ENCODE assay signal across 11 cellular contexts in the genomic region with DNA sequence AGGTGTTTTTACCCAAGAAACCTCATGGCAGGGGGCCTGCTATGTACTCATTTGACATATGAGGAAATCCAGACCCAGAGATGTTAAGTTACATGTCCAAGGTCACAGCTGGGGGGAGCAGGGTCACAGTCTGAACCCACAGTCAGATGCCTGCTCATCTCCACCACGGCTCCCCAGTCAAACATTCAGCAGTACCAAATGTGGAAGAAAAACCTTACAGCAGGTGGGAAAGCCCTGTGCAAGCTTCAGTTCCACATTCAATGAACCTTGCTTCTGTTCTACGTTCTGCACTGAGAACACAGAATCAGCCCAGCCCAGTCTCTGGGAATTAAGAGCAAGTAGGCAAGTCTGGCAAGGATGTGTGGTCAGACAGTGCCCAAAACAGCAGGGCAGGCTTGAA. TPM values are rescaled to one million over a fixed set of nuclear protein-coding genes. Genes with fewer than 3 reads are reported as not detected.
DNase-seq lines count a peak whose midpoint lies in the region; ATAC-seq, FAIRE-seq and TF ChIP-seq lines count a peak whose summit lies in the region.
"Had no signal": no experiment of that assay in that cellular context is flagged by ENCODE, and none has a peak within 500 bp of the region (broad histone marks: within the 10 kb centered on the region; RNA-seq: fewer than 3 reads in every experiment).

No MANE protein-coding gene starts in this region.

- no peak for TF ChIP-seq CTCF in HepG2 (CRISPR knock-in tag; IDR thresholded peaks at IDR 0.05)
- no peak for TF ChIP-seq CTCF in right lobe of liver (IDR thresholded peaks at IDR 0.05)
- TF ChIP-seq CTCF in activated B cell treated with CpG ODN at 0.5 μM for 24 hours (IDR thresholded peaks at IDR 0.05), result no peak
- TF ChIP-seq CTCF in tibial artery (IDR thresholded peaks at IDR 0.05), result no peak
- no peak for TF ChIP-seq CTCF in transverse colon (IDR thresholded peaks at IDR 0.05)

- H3K27me3 ChIP-seq in HepG2 (ENCODE audit: control insufficient read depth in 1 of 2, insufficient read depth in 2 of 2, low read length in 2 of 2) (no peaks in the 10 kb centered on the region), right lobe of liver (no peaks in the 10 kb centered on the region), tibial artery (no peaks in the 10 kb centered on the region), transverse colon (no peaks in the 10 kb centered on the region)
- H3K27me3 ChIP-seq: Peyer's patch had no signal

- no peak for TF ChIP-seq EP300 in HepG2 (IDR thresholded peaks at IDR 0.05; ENCODE audit: low read depth in 2 of 2, low read length in 2 of 2)
- TF ChIP-seq EP300 in HepG2 (CRISPR knock-in tag; IDR thresholded peaks at IDR 0.05; ENCODE audit: borderline replicate concordance), result no peak
- no peak for TF ChIP-seq EP300 in transverse colon (IDR thresholded peaks at IDR 0.05; ENCODE audit: low read depth)

- peak; percentile 48 for ATAC-seq in HepG2
- ATAC-seq in right lobe of liver, result no peak
- ATAC-seq in HG02759 (IDR thresholded peaks at IDR 0.05; ENCODE audit: unreplicated experiment), result peak; percentile 60
- ATAC-seq in activated B cell treated with CpG ODN at 0.5 μM for 24 hours (ENCODE audit: low read depth), result peak; percentile 77

- H3K4me2 ChIP-seq in HepG2 (ENCODE audit: low read depth, low read length), result no peak overlapping the region

- no peak for TF ChIP-seq RAD21 in HepG2 (CRISPR knock-in tag; IDR thresholded peaks at IDR 0.05)

- BruUV-seq in HepG2 (replicated peaks; lab: Mats Ljungman, UMichigan), result no TSS peak

- H3K79me2 ChIP-seq in HepG2 (ENCODE audit: insufficient read depth, low read length), result no peaks in the 10 kb centered on the region

- no peak overlapping the region for H3K9ac ChIP-seq in HepG2 (ENCODE audit: insufficient read depth, low read depth, low read length)

- H3K9me3 ChIP-seq in HepG2 (ENCODE audit: low read length) (no peaks in the 10 kb centered on the region), right lobe of liver (no peaks in the 10 kb centered on the region), tibial artery (no peaks in the 10 kb centered on the region), transverse colon (no peaks in the 10 kb centered on the region)
- H3K9me3 ChIP-seq: Peyer's patch, prostate gland had no signal

- peaks cover 5% of the 10 kb centered on the region for H3K36me3 Mint-ChIP-seq in activated B cell treated with CpG ODN at 0.5 μM for 24 hours (ENCODE audit: low read depth)

- peaks cover 23% of the 10 kb centered on the region for H3K4me1 Mint-ChIP-seq in activated B cell treated with CpG ODN at 0.5 μM for 24 hours

- H3K4me3 Mint-ChIP-seq in activated B cell treated with CpG ODN at 0.5 μM for 24 hours, result no peak overlapping the region

- 63% methylated on average over 1 of the region's 2 CpGs for WGBS in HepG2 (ENCODE audit: low lambda C conversion rate)
- 60% methylated on average over 1 of the region's 2 CpGs for WGBS in right lobe of liver (ENCODE audit: insufficient coverage, low coverage, low lambda C conversion rate, missing lambda C conversion rate)
- WGBS in transverse colon (ENCODE audit: low coverage in 1 of 2), 2 donors, result 54 to 60% methylated on average over 1 to 2 of the region's 2 CpGs

- H3K27ac ChIP-seq in HepG2 (ENCODE audit: extremely low read length, insufficient read depth, low read length) (no peak overlapping the region), right lobe of liver (no peak overlapping the region), tibial artery (peak overlapping the region; percentile 62 to 78), transverse colon (no peak overlapping the region)
- H3K27ac ChIP-seq: Peyer's patch, prostate gland had no signal

- no peaks in the 10 kb centered on the region for H4K20me1 ChIP-seq in HepG2 (ENCODE audit: insufficient read depth, low read length)

- TF ChIP-seq POLR2A in HepG2 (IDR thresholded peaks at IDR 0.05; ENCODE audit: insufficient read depth in 1 of 2, low read depth in 2 of 2, low read length in 2 of 2), result no peak
- TF ChIP-seq POLR2A in right lobe of liver (IDR thresholded peaks at IDR 0.05), result no peak
- no peak for TF ChIP-seq POLR2A in transverse colon (IDR thresholded peaks at IDR 0.05)

- POLR2A ChIA-PET in HepG2 (lab: Yijun Ruan, JAX), result no interaction called here
- POLR2A ChIA-PET in activated B cell treated with CpG ODN at 0.5 μM for 24 hours (lab: Charles Lee), result interaction anchor here (2.3 kb wide), 1 partner anchor 34 kb away, joined by 12 read pairs; no protein-coding TSS in a partner anchor

- CTCF ChIA-PET in HepG2 (lab: Yijun Ruan, JAX; ENCODE audit: low intra/inter-chr PET ratio, low total read pairs), result no interaction called here
- CTCF ChIA-PET in activated B cell treated with CpG ODN at 0.5 μM for 24 hours (lab: Charles Lee), result interaction anchor here (1.1 to 1.2 kb wide), 2 partner anchors 14 to 101 kb away, joined by 3 to 4 read pairs; no protein-coding TSS in a partner anchor

- H2AFZ ChIP-seq in HepG2 (ENCODE audit: low read length), result no peak overlapping the region

- H3K4me1 ChIP-seq in HepG2 (ENCODE audit: insufficient read depth, low read length) (peaks cover 22% of the 10 kb centered on the region), right lobe of liver (peaks cover 0 to 5% (median 0%) of the 10 kb centered on the region in 4 donors), tibial artery (peaks cover 0 to 54% (median 47%) of the 10 kb centered on the region in 4 donors), transverse colon (peaks cover 5 to 25% (median 22%) of the 10 kb centered on the region in 4 donors)

- intact Hi-C loops in HepG2 (cut with micrococcal nuclease; ENCODE audit: unreplicated experiment) (no loop called here), right lobe of liver (cut with DNase I) (no loop called here), activated B cell treated with CpG ODN at 0.5 μM for 24 hours (cut with micrococcal nuclease) (loop anchor here (5.0 kb wide), 1 partner anchor 35 kb away; the partner anchor contains the start of gene LRP8), tibial artery (cut with DNase I; ENCODE audit: low total_unique reads) (no loop called here), transverse colon (cut with DNase I; ENCODE audit: low total_unique reads) (no loop called here)

- H3K4me3 ChIP-seq in HepG2 (replicated peaks in 1 of 3; ENCODE audit: insufficient read depth in 1 of 3, low read depth in 2 of 3, low read length in 3 of 3) (no peak overlapping the region), right lobe of liver (no peak overlapping the region), tibial artery (no peak overlapping the region), transverse colon (no peak overlapping the region)
- H3K4me3 ChIP-seq: Peyer's patch, prostate gland had no signal

- H3K36me3 ChIP-seq in HepG2 (replicated peaks in 1 of 2; ENCODE audit: control insufficient read depth in 1 of 2, insufficient read depth in 2 of 2, low read length in 2 of 2), result peaks cover 5 to 24% of the 10 kb centered on the region in 2 experiments; a peak in 3 of 5 replicates
- H3K36me3 ChIP-seq in right lobe of liver, result no peaks in the 10 kb centered on the region
- H3K36me3 ChIP-seq in tibial artery, result no peaks in the 10 kb centered on the region
- no peaks in the 10 kb centered on the region for H3K36me3 ChIP-seq in transverse colon
- H3K36me3 ChIP-seq: Peyer's patch, prostate gland had no signal

- H3K9me3 Mint-ChIP-seq in activated B cell treated with CpG ODN at 0.5 μM for 24 hours, result no peaks in the 10 kb centered on the region

- no peak for FAIRE-seq in HepG2 (lab: Jason Lieb, UNC)

- no peaks in the 10 kb centered on the region for H3K27me3 Mint-ChIP-seq in activated B cell treated with CpG ODN at 0.5 μM for 24 hours

- in situ Hi-C loops in HepG2 (cut with HindIII; ENCODE audit: extremely low pct_ligation_motif_present, low pct_unique_long_range_greater_than_20kb) (no loop called here), transverse colon (cut with MboI; ENCODE audit: low pct_ligation_motif_present in 1 of 4, low pct_unique_long_range_greater_than_20kb in 1 of 4, low sequenced_read_pairs in 3 of 4) (loop anchor here in 1 of 4 donors (25.0 kb wide), 1 partner anchor 470 kb away; no protein-coding TSS in a partner anchor)

- DNase-seq in HepG2 (ENCODE audit: low spot score) (peak; percentile 29), right lobe of liver (no peak), activated B cell treated with CpG ODN at 0.5 μM for 24 hours (no peak), tibial artery (no peak), AG20443 (ENCODE audit: low spot score) (no peak), transverse colon (no peak)
- no peak for DNase-seq in stimulated activated CD4-positive, alpha-beta T cell treated with anti-CD3 and anti-CD28 coated beads, Interleukin-12 subunit alpha, Interleukin-12 subunit beta, amount 100 ng/mL, for 4 hours
- DNase-seq: activated CD4-positive, alpha-beta T cell treated with anti-CD3 and anti-CD28 coated beads, Interleukin-2, amount 50 U/mL, for 4 hours; Peyer's patch had no signal

- peak overlapping the region; percentile 30 for H3K27ac Mint-ChIP-seq in activated B cell treated with CpG ODN at 0.5 μM for 24 hours

RNA-seq across cellular contexts. Expression of gene LRP8, which starts 35.2 kb away (rescaled TPM):
- total RNA-seq in HepG2 (2016; rRNA removed; fragmentation: Illumina TruSeq; extraction: Trizol), result 7.7 and 17.4 TPM in 2 replicates
- total RNA-seq in HepG2 (2016; cell fraction: cytosol; rRNA removed; fragmentation: Illumina TruSeq; extraction: Trizol; ENCODE audit: low read depth), result 2.2 and 4.4 TPM in 2 replicates
- 8.1 and 18.8 TPM in 2 replicates for total RNA-seq in HepG2 (2016; cell fraction: insoluble cytoplasmic fraction; rRNA removed; fragmentation: Illumina TruSeq; extraction: Trizol)
- total RNA-seq in HepG2 (2016; cell fraction: membrane; rRNA removed; fragmentation: Illumina TruSeq; extraction: Trizol), result 7.6 and 8.8 TPM in 2 replicates
- total RNA-seq in HepG2 (2016; cell fraction: nucleus; rRNA removed; fragmentation: Illumina TruSeq; extraction: Trizol), result 30.3 and 33.7 TPM in 2 replicates
- 17.3 and 20.6 TPM in 2 replicates for polyA plus RNA-seq in HepG2 (2011; rRNA removed)
- polyA plus RNA-seq in HepG2 (2011; cell fraction: cytosol; rRNA removed), result 10.8 and 12.1 TPM in 2 replicates
- 64.4 and 71.0 TPM in 2 replicates for polyA plus RNA-seq in HepG2 (2011; cell fraction: nucleus; rRNA removed)
- 6.2 and 8.4 TPM in 2 replicates for polyA plus RNA-seq in HepG2 (2012)
- 1.1 and 2.0 TPM in 2 replicates for polyA plus RNA-seq in HepG2 (2016; cell fraction: cytosol; fragmentation: Illumina TruSeq; extraction: Trizol; ENCODE audit: low read depth)
- polyA plus RNA-seq in HepG2 (2016; cell fraction: insoluble cytoplasmic fraction; fragmentation: Illumina TruSeq; extraction: Trizol; ENCODE audit: low read depth), result 7.4 and 8.7 TPM in 2 replicates
- 3.9 and 4.9 TPM in 2 replicates for polyA plus RNA-seq in HepG2 (2016; cell fraction: membrane; fragmentation: Illumina TruSeq; extraction: Trizol; ENCODE audit: low read depth)
- 51.0 and 61.4 TPM in 2 replicates for polyA plus RNA-seq in HepG2 (2016; cell fraction: nucleus; fragmentation: Illumina TruSeq; extraction: Trizol; ENCODE audit: insufficient read depth, low read depth)
- 30.5 and 280 TPM in 2 replicates for polyA minus RNA-seq in HepG2 (2011; rRNA and poly(A)+ RNA removed; ENCODE audit: low replicate concordance)
- polyA minus RNA-seq in HepG2 (2011; cell fraction: cytosol; rRNA and poly(A)+ RNA removed), result 8.3 and 9.2 TPM in 2 replicates
- polyA minus RNA-seq in HepG2 (2011; cell fraction: nucleus; rRNA and poly(A)+ RNA removed), result 28.8 and 29.9 TPM in 2 replicates
- 1 to 10 TPM in 2 of 6 experiments, under 1 TPM in 4; 0.21 to 1.2 (median 0.56) TPM for total RNA-seq in right lobe of liver
- total RNA-seq in activated B cell treated with CpG ODN at 0.5 μM for 24 hours, result 25.1 and 40.6 TPM in 2 replicates
- total RNA-seq in transverse colon, result 10 to 100 TPM in 1 of 4 donors, 1 to 10 TPM in 1, under 1 TPM in 2; 0.37 to 10.7 (median 1.4) TPM

RNA-seq across cellular contexts. Expression of gene MAGOH, which starts 54.4 kb away (rescaled TPM):
- 87.0 and 145 TPM in 2 replicates for total RNA-seq in HepG2 (2016; rRNA removed; fragmentation: Illumina TruSeq; extraction: Trizol)
- total RNA-seq in HepG2 (2016; cell fraction: cytosol; rRNA removed; fragmentation: Illumina TruSeq; extraction: Trizol; ENCODE audit: low read depth), result 21.7 and 23.8 TPM in 2 replicates
- 94.7 and 147 TPM in 2 replicates for total RNA-seq in HepG2 (2016; cell fraction: insoluble cytoplasmic fraction; rRNA removed; fragmentation: Illumina TruSeq; extraction: Trizol)
- 19.6 and 26.4 TPM in 2 replicates for total RNA-seq in HepG2 (2016; cell fraction: membrane; rRNA removed; fragmentation: Illumina TruSeq; extraction: Trizol)
- 32.7 and 35.6 TPM in 2 replicates for total RNA-seq in HepG2 (2016; cell fraction: nucleus; rRNA removed; fragmentation: Illumina TruSeq; extraction: Trizol)
- 22.9 and 24.1 TPM in 2 replicates for polyA plus RNA-seq in HepG2 (2011; rRNA removed)
- polyA plus RNA-seq in HepG2 (2011; cell fraction: cytosol; rRNA removed), result 9.5 and 15.8 TPM in 2 replicates
- polyA plus RNA-seq in HepG2 (2011; cell fraction: nucleus; rRNA removed), result 3.3 and 4.0 TPM in 2 replicates
- polyA plus RNA-seq in HepG2 (2012), result 66.7 and 95.1 TPM in 2 replicates
- 15.7 and 17.3 TPM in 2 replicates for polyA plus RNA-seq in HepG2 (2016; cell fraction: cytosol; fragmentation: Illumina TruSeq; extraction: Trizol; ENCODE audit: low read depth)
- polyA plus RNA-seq in HepG2 (2016; cell fraction: insoluble cytoplasmic fraction; fragmentation: Illumina TruSeq; extraction: Trizol; ENCODE audit: low read depth), result 201 and 238 TPM in 2 replicates
- 18.7 and 19.6 TPM in 2 replicates for polyA plus RNA-seq in HepG2 (2016; cell fraction: membrane; fragmentation: Illumina TruSeq; extraction: Trizol; ENCODE audit: low read depth)
- polyA plus RNA-seq in HepG2 (2016; cell fraction: nucleus; fragmentation: Illumina TruSeq; extraction: Trizol; ENCODE audit: insufficient read depth, low read depth), result 61.2 and 72.1 TPM in 2 replicates
- polyA minus RNA-seq in HepG2 (2011; rRNA and poly(A)+ RNA removed; ENCODE audit: low replicate concordance), result 17.7 and 28.8 TPM in 2 replicates
- 17.8 and 19.0 TPM in 2 replicates for polyA minus RNA-seq in HepG2 (2011; cell fraction: cytosol; rRNA and poly(A)+ RNA removed)
- polyA minus RNA-seq in HepG2 (2011; cell fraction: nucleus; rRNA and poly(A)+ RNA removed), result 16.9 and 22.7 TPM in 2 replicates
- 10 to 100 TPM; 10.9 to 28.1 (median 19.4) TPM for total RNA-seq in right lobe of liver
- total RNA-seq in activated B cell treated with CpG ODN at 0.5 μM for 24 hours, result 56.6 and 65.0 TPM in 2 replicates
- total RNA-seq in transverse colon, result 10 to 100 TPM in 3 of 4 donors, 1 to 10 TPM in 1; 5.0 to 48.6 (median 23.5) TPM

Comparison
In these comparisons a context has a peak if more than half of its experiments do, and no peak if none do; other contexts are left out.
1. ATAC-seq: peak in HepG2 (single experiment), HG02759 (single experiment) and activated B cell treated with CpG ODN at 0.5 μM for 24 hours (single experiment); none in right lobe of liver (0 of 4).
2. H3K27ac ChIP-seq: peak in tibial artery (2 of 2); none in HepG2 (single experiment), right lobe of liver (0 of 3) and transverse colon (0 of 4).